16 cellular contexts compared by ENCODE assay signal in genomic region chr4:7425591-7426468, GRCh38. TPM values are rescaled to one million over a fixed set of nuclear protein-coding genes. Genes with fewer than 3 reads are reported as not detected.
DNase-seq lines count a peak whose midpoint lies in the region; ATAC-seq and TF ChIP-seq lines count a peak whose summit lies in the region.
"Had no signal": no experiment of that assay in that cellular context is flagged by ENCODE, and none has a peak within 500 bp of the region (broad histone marks: within the 10 kb centered on the region; RNA-seq: fewer than 3 reads in every experiment).

No MANE protein-coding gene starts in this region.

- ATAC-seq in WTC11 (no peak), aorta (ENCODE audit: low FRiP score) (no peak)
- ATAC-seq: activated CD8-positive, alpha-beta T cell treated with anti-CD3 and anti-CD28 coated beads for 36 hours had no signal

- TF ChIP-seq CTCF in WTC11 (IDR thresholded peaks at IDR 0.05) (no peak), transverse colon (IDR thresholded peaks at IDR 0.05) (no peak)

- no peaks in the 10 kb centered on the region for H3K27me3 Mint-ChIP-seq in activated naive CD4-positive, alpha-beta T cell treated with anti-CD3 and anti-CD28 coated beads, Interleukin-2, amount 10 ng/mL, durations not matched to agents 7 days and 5 days
- peaks cover 2% of the 10 kb centered on the region; the same call in 1 of the 2 replicates for H3K27me3 Mint-ChIP-seq in WTC11 (ENCODE audit: low read depth)
- H3K27me3 Mint-ChIP-seq: activated CD8-positive, alpha-beta T cell treated with anti-CD3 and anti-CD28 coated beads for 36 hours had no signal

- no peaks in the 10 kb centered on the region for H3K9me3 Mint-ChIP-seq in activated naive CD4-positive, alpha-beta T cell treated with anti-CD3 and anti-CD28 coated beads, Interleukin-2, amount 10 ng/mL, durations not matched to agents 7 days and 5 days
- no peaks in the 10 kb centered on the region for H3K9me3 Mint-ChIP-seq in WTC11
- H3K9me3 Mint-ChIP-seq: activated CD8-positive, alpha-beta T cell treated with anti-CD3 and anti-CD28 coated beads for 36 hours; activated T-helper 2 cell treated with anti-CD3 and anti-CD28 coated beads, Interferon-gamma antibody, Interleukin-2, Interleukin-4, amounts not matched to agents 10 μg/mL and 5 μg/mL and 100 μg/mL, durations not matched to agents 14 hours and 24 hours and 36 hours; neural crest cell had no signal

- no peak overlapping the region for H3K27ac ChIP-seq in transverse colon
- no peak overlapping the region for H3K27ac ChIP-seq in aorta (ENCODE audit: low read depth in 1 of 2, low read length in 2 of 2)
- H3K27ac ChIP-seq: upper lobe of left lung had no signal

- in situ Hi-C loops in transverse colon (cut with MboI; ENCODE audit: low pct_ligation_motif_present in 1 of 4, low pct_unique_long_range_greater_than_20kb in 1 of 4, low sequenced_read_pairs in 3 of 4), result no loop called here

- H3K27me3 ChIP-seq in transverse colon, result no peaks in the 10 kb centered on the region
- H3K27me3 ChIP-seq in aorta (ENCODE audit: control insufficient read depth in 1 of 2, insufficient read depth in 2 of 2, low read length in 1 of 2), result no peaks in the 10 kb centered on the region
- H3K27me3 ChIP-seq: upper lobe of left lung had no signal

- peak; percentile 13 for DNase-seq in activated naive CD4-positive, alpha-beta T cell treated with anti-CD3 and anti-CD28 coated beads, Interleukin-2, amount 10 ng/mL, durations not matched to agents 7 days and 5 days
- no peak for DNase-seq in activated naive CD4-positive, alpha-beta T cell (lab: John Stamatoyannopoulos, UW)
- DNase-seq in WTC11 (ENCODE audit: low spot score) (peak; percentile 6), mesenteric fat pad (ENCODE audit: low spot score) (peak; percentile 86), transverse colon (peak; percentile 2), aorta (no peak), SW480 (ENCODE audit: low spot score) (no peak)
- DNase-seq: activated CD8-positive, alpha-beta T cell treated with anti-CD3 and anti-CD28 coated beads for 36 hours; NCI-H187; NCI-H446 treated with DMSO at 0.1 percent for 48 hours; stimulated activated naive CD4-positive, alpha-beta T cell had no signal

- H3K27ac Mint-ChIP-seq in activated naive CD4-positive, alpha-beta T cell treated with anti-CD3 and anti-CD28 coated beads, Interleukin-2, amount 10 ng/mL, durations not matched to agents 7 days and 5 days, result no peak overlapping the region
- no peak overlapping the region for H3K27ac Mint-ChIP-seq in WTC11
- H3K27ac Mint-ChIP-seq: activated CD8-positive, alpha-beta T cell treated with anti-CD3 and anti-CD28 coated beads for 36 hours; activated T-helper 2 cell treated with anti-CD3 and anti-CD28 coated beads, Interferon-gamma antibody, Interleukin-2, Interleukin-4, amounts not matched to agents 10 μg/mL and 5 μg/mL and 100 μg/mL, durations not matched to agents 14 hours and 24 hours and 36 hours had no signal

- POLR2A ChIA-PET in WTC11 (lab: Charles Lee), result no interaction called here

- H3K36me3 ChIP-seq in transverse colon, result no peaks in the 10 kb centered on the region
- no peaks in the 10 kb centered on the region for H3K36me3 ChIP-seq in aorta (ENCODE audit: control insufficient read depth in 1 of 2, insufficient read depth in 2 of 2, low read length in 1 of 2)
- H3K36me3 ChIP-seq: upper lobe of left lung had no signal

- no peaks in the 10 kb centered on the region for H3K4me1 Mint-ChIP-seq in activated naive CD4-positive, alpha-beta T cell treated with anti-CD3 and anti-CD28 coated beads, Interleukin-2, amount 10 ng/mL, durations not matched to agents 7 days and 5 days
- H3K4me1 Mint-ChIP-seq in WTC11, result peaks cover 36% of the 10 kb centered on the region

- no peak for TF ChIP-seq POLR2A in transverse colon (IDR thresholded peaks at IDR 0.05)

- H3K9me3 ChIP-seq in transverse colon (no peaks in the 10 kb centered on the region), aorta (ENCODE audit: control insufficient read depth, low read length) (no peaks in the 10 kb centered on the region)
- H3K9me3 ChIP-seq: upper lobe of left lung had no signal

- CTCF ChIA-PET in activated naive CD4-positive, alpha-beta T cell treated with anti-CD3 and anti-CD28 coated beads, Interleukin-2, amount 10 ng/mL, durations not matched to agents 7 days and 5 days (lab: Charles Lee), result no interaction called here
- CTCF ChIA-PET in WTC11 (lab: Charles Lee), result interaction anchor here (1.6 kb wide), 1 partner anchor 35 kb away, joined by 4 read pairs; no protein-coding TSS in a partner anchor

- H3K4me3 Mint-ChIP-seq in activated naive CD4-positive, alpha-beta T cell treated with anti-CD3 and anti-CD28 coated beads, Interleukin-2, amount 10 ng/mL, durations not matched to agents 7 days and 5 days, result no peak overlapping the region
- H3K4me3 Mint-ChIP-seq in WTC11, result no peak overlapping the region
- H3K4me3 Mint-ChIP-seq: activated CD8-positive, alpha-beta T cell treated with anti-CD3 and anti-CD28 coated beads for 36 hours; neural crest cell had no signal

- no peaks in the 10 kb centered on the region for H3K36me3 Mint-ChIP-seq in activated naive CD4-positive, alpha-beta T cell treated with anti-CD3 and anti-CD28 coated beads, Interleukin-2, amount 10 ng/mL, durations not matched to agents 7 days and 5 days
- H3K36me3 Mint-ChIP-seq in WTC11, result no peaks in the 10 kb centered on the region

- 85% methylated on average over 26 of the region's 28 CpGs; no CpG with 5 or more reads in 1 of the 2 donors for whole genome bisulfite sequencing in transverse colon (ENCODE audit: low coverage in 1 of 2), 2 donors
- WGBS in aorta, 2 donors, result 92 to 94% methylated on average over 28 of the region's 28 CpGs

- H3K4me3 ChIP-seq in transverse colon, result no peak overlapping the region
- H3K4me3 ChIP-seq in aorta (ENCODE audit: low read length in 2 of 2), result no peak overlapping the region
- H3K4me3 ChIP-seq: upper lobe of left lung had no signal

- intact Hi-C loops in transverse colon (cut with DNase I; ENCODE audit: low total_unique reads), result no loop called here
- intact Hi-C loops in aorta (cut with DNase I), result no loop called here

- TF ChIP-seq EP300 in transverse colon (IDR thresholded peaks at IDR 0.05; ENCODE audit: low read depth), result no peak

- H3K4me1 ChIP-seq in transverse colon (no peaks in the 10 kb centered on the region), aorta (ENCODE audit: control insufficient read depth in 1 of 2, insufficient read depth in 2 of 2, low read length in 2 of 2) (no peaks in the 10 kb centered on the region)

TF ChIP-seq in WTC11, 78 proteins besides CTCF, POLR2A, EP300 and RAD21:
- TF ChIP-seq ATF3 (CRISPR knock-in tag; conservative IDR thresholded peaks at IDR 0.05) (no peak), ZNF423 (CRISPR knock-in tag; IDR thresholded peaks at IDR 0.05) (no peak), ZNF396 (CRISPR knock-in tag; IDR thresholded peaks at IDR 0.05; ENCODE audit: borderline replicate concordance) (no peak), RORB (CRISPR knock-in tag; IDR thresholded peaks at IDR 0.05) (no peak), MXD4 (CRISPR knock-in tag; IDR thresholded peaks at IDR 0.05; ENCODE audit: borderline replicate concordance) (no peak), TCF7 (CRISPR knock-in tag; IDR thresholded peaks at IDR 0.05; ENCODE audit: low read depth) (no peak), ZNF219 (CRISPR knock-in tag; IDR thresholded peaks at IDR 0.05; ENCODE audit: borderline replicate concordance) (no peak), FOXK1 (CRISPR knock-in tag; IDR thresholded peaks at IDR 0.05) (no peak), E2F5 (CRISPR knock-in tag; IDR thresholded peaks at IDR 0.05) (no peak), ELF4 (CRISPR knock-in tag; IDR thresholded peaks at IDR 0.05; ENCODE audit: low read depth) (no peak), JAZF1 (CRISPR knock-in tag; IDR thresholded peaks at IDR 0.05) (no peak)
- TF ChIP-seq, protein P1, sequence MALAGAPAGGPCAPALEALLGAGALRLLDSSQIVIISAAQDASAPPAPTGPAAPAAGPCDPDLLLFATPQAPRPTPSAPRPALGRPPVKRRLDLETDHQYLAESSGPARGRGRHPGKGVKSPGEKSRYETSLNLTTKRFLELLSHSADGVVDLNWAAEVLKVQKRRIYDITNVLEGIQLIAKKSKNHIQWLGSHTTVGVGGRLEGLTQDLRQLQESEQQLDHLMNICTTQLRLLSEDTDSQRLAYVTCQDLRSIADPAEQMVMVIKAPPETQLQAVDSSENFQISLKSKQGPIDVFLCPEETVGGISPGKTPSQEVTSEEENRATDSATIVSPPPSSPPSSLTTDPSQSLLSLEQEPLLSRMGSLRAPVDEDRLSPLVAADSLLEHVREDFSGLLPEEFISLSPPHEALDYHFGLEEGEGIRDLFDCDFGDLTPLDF (CRISPR knock-in tag; IDR thresholded peaks at IDR 0.05), result no peak
- TF ChIP-seq, protein P2, sequence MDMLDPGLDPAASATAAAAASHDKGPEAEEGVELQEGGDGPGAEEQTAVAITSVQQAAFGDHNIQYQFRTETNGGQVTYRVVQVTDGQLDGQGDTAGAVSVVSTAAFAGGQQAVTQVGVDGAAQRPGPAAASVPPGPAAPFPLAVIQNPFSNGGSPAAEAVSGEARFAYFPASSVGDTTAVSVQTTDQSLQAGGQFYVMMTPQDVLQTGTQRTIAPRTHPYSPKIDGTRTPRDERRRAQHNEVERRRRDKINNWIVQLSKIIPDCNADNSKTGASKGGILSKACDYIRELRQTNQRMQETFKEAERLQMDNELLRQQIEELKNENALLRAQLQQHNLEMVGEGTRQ (CRISPR knock-in tag; IDR thresholded peaks at IDR 0.05), result no peak
TF ChIP-seq in WTC11: peak in this region for 0.

RNA-seq across cellular contexts. Expression of gene PSAPL1, which starts 8.9 kb away (rescaled TPM):
- total RNA-seq in WTC11 (2021) (0.05 TPM in 1 of 3 replicates, not detected in the others), mesenteric fat pad (not detected), transverse colon (not detected), aorta (not detected)
- not detected for polyA plus RNA-seq in aorta
- total RNA-seq: activated CD8-positive, alpha-beta T cell treated with anti-CD3 and anti-CD28 coated beads for 36 hours; activated T-helper 2 cell treated with anti-CD3 and anti-CD28 coated beads, Interferon-gamma antibody, Interleukin-2, Interleukin-4, amounts not matched to agents 10 μg/mL and 5 μg/mL and 100 μg/mL, durations not matched to agents 14 hours and 24 hours and 36 hours; astrocyte; H4; neural crest cell had no signal

Comparison
In these comparisons a context has a peak if more than half of its experiments do, and no peak if none do; other contexts are left out.
1. DNase-seq: peak in activated naive CD4-positive, alpha-beta T cell treated with anti-CD3 and anti-CD28 coated beads, Interleukin-2, amount 10 ng/mL, durations not matched to agents 7 days and 5 days (single experiment), WTC11 (single experiment), mesenteric fat pad (single experiment) and transverse colon (single experiment); none in activated naive CD4-positive, alpha-beta T cell (0 of 4), aorta (0 of 2) and SW480 (single experiment).